17 cellular contexts compared by ENCODE assay signal in genomic region chr18:54739476-54739875, GRCh38.
"Had no signal": no experiment of that assay in that cellular context is flagged by ENCODE, and none has a peak within 500 bp of the region (broad histone marks: within the 10 kb centered on the region; RNA-seq: fewer than 3 reads in every experiment).

No MANE protein-coding gene starts in this region.

- DNase-seq: activated CD4-positive, alpha-beta T cell treated with anti-CD3 and anti-CD28 coated beads for 1 hour; activated CD8-positive, alpha-beta memory T cell treated with anti-CD3 and anti-CD28 coated beads for 24 hours; activated CD8-positive, alpha-beta memory T cell treated with anti-CD3 and anti-CD28 coated beads, Interleukin-2, amount 50 U/mL, for 48 hours; activated effector memory CD4-positive, alpha-beta T cell treated with Interleukin-2 at 50 U/mL for 16 hours; activated naive CD4-positive, alpha-beta T cell treated with anti-CD3 and anti-CD28 coated beads, Interleukin-2, amount 50 U/mL, for 16 hours; activated T-cell treated with anti-CD3 and anti-CD28 coated beads, Interleukin-2, amount 50 U/mL, for 48 hours; adrenal gland; dorsolateral prefrontal cortex; immature natural killer cell; mucosa of descending colon; naive B cell; pancreas; stimulated activated naive CD4-positive, alpha-beta T cell; T1000 had no signal

- H3K36me3 ChIP-seq: adrenal gland, pancreas had no signal

- H3K9me3 Mint-ChIP-seq: immature natural killer cell, neural crest cell had no signal

- H3K27me3 ChIP-seq: adrenal gland, dorsolateral prefrontal cortex, pancreas had no signal

- H3K9me3 ChIP-seq: adrenal gland, mucosa of descending colon, pancreas had no signal

- H3K27ac ChIP-seq: adrenal gland, pancreas, VCaP had no signal

- H3K4me3 Mint-ChIP-seq: immature natural killer cell, naive B cell, neural crest cell had no signal

- H3K4me1 Mint-ChIP-seq: immature natural killer cell, naive B cell, neural crest cell had no signal

- H3K36me3 Mint-ChIP-seq: naive B cell had no signal

- ATAC-seq: mucosa of descending colon, pancreas, sciatic nerve had no signal

- H3K4me1 ChIP-seq: adrenal gland had no signal

- H3K4me3 ChIP-seq: adrenal gland, dorsolateral prefrontal cortex, mucosa of descending colon, pancreas had no signal

- H3K27ac Mint-ChIP-seq: immature natural killer cell, naive B cell had no signal
